In genomic region chr1:24526045-24526444, GRCh38 we compare ENCODE assay signal across 1 cellular context.
TF ChIP-seq lines count a peak whose summit lies in the region.

No MANE protein-coding gene starts in this region.

TF ChIP-seq in HepG2, 621 proteins besides CTCF, POLR2A, EP300 and RAD21:
- TF ChIP-seq ZNF121 (CRISPR knock-in tag; IDR thresholded peaks at IDR 0.05), result peak; percentile 68
- TF ChIP-seq TFDP1 (CRISPR knock-in tag; IDR thresholded peaks at IDR 0.05; ENCODE audit: borderline replicate concordance), result no peak
